Comparison of ENCODE assay signal across 1 cellular context in genomic region chr11:73087730-73088129, GRCh38.
TF ChIP-seq lines count a peak whose summit lies in the region.

No MANE protein-coding gene starts in this region.

TF ChIP-seq in K562, 482 proteins besides CTCF, POLR2A, EP300 and RAD21 (continued from another document):
- TF ChIP-seq CEBPG (CRISPR knock-in tag; IDR thresholded peaks at IDR 0.05) (peak; percentile 52), CEBPG (tag; conservative IDR thresholded peaks at IDR 0.05 in 1 of 2, IDR thresholded peaks at IDR 0.05 in 1 of 2) (0 out of 4 replicates have a peak, but pooled peaks have one; percentile 22 to 25)
- TF ChIP-seq, protein P1, sequence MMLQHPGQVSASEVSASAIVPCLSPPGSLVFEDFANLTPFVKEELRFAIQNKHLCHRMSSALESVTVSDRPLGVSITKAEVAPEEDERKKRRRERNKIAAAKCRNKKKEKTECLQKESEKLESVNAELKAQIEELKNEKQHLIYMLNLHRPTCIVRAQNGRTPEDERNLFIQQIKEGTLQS (IDR thresholded peaks at IDR 0.05) = peak; percentile 62
- TF ChIP-seq, protein P1 (CRISPR knock-in tag; conservative IDR thresholded peaks at IDR 0.05) = no peak
- TF ChIP-seq, protein P2, sequence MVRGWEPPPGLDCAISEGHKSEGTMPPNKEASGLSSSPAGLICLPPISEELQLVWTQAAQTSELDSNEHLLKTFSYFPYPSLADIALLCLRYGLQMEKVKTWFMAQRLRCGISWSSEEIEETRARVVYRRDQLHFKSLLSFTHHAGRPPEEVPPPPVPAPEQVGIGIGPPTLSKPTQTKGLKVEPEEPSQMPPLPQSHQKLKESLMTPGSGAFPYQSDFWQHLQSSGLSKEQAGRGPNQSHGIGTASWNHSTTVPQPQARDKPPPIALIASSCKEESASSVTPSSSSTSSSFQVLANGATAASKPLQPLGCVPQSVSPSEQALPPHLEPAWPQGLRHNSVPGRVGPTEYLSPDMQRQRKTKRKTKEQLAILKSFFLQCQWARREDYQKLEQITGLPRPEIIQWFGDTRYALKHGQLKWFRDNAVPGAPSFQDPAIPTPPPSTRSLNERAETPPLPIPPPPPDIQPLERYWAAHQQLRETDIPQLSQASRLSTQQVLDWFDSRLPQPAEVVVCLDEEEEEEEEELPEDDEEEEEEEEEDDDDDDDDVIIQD (CRISPR knock-in tag; IDR thresholded peaks at IDR 0.05) = no peak
- TF ChIP-seq, protein P3, sequence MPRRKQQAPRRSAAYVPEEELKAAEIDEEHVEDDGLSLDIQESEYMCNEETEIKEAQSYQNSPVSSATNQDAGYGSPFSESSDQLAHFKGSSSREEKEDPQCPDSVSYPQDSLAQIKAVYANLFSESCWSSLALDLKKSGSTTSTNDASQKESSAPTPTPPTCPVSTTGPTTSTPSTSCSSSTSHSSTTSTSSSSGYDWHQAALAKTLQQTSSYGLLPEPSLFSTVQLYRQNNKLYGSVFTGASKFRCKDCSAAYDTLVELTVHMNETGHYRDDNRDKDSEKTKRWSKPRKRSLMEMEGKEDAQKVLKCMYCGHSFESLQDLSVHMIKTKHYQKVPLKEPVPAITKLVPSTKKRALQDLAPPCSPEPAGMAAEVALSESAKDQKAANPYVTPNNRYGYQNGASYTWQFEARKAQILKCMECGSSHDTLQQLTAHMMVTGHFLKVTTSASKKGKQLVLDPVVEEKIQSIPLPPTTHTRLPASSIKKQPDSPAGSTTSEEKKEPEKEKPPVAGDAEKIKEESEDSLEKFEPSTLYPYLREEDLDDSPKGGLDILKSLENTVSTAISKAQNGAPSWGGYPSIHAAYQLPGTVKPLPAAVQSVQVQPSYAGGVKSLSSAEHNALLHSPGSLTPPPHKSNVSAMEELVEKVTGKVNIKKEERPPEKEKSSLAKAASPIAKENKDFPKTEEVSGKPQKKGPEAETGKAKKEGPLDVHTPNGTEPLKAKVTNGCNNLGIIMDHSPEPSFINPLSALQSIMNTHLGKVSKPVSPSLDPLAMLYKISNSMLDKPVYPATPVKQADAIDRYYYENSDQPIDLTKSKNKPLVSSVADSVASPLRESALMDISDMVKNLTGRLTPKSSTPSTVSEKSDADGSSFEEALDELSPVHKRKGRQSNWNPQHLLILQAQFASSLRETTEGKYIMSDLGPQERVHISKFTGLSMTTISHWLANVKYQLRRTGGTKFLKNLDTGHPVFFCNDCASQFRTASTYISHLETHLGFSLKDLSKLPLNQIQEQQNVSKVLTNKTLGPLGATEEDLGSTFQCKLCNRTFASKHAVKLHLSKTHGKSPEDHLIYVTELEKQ (CRISPR knock-in tag; IDR thresholded peaks at IDR 0.05) = no peak
